Comparison of ENCODE assay signal across 19 cellular contexts in the genomic region with DNA sequence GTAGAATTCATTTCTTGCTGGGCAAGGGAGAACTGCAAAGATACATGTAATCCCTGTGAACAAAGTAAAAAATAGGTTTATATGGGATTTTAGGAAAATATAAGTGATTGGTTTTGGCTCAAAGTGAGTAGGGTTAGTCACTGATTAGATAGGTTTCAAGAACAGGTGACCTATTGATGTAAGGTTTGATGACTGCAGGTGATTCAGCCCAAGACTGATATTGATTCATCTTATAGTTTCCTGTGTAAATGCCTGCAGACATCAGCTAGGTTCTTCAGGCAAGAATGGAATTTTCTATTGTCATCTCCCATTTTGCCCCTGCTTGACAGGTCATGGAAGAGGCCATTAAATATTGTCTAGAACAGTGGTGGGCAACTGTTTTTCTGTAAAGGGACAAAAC. TPM values are rescaled to one million over a fixed set of nuclear protein-coding genes. Genes with fewer than 3 reads are reported as not detected.
DNase-seq lines count a peak whose midpoint lies in the region; ATAC-seq, FAIRE-seq and TF ChIP-seq lines count a peak whose summit lies in the region.
"Had no signal": no experiment of that assay in that cellular context is flagged by ENCODE, and none has a peak within 500 bp of the region (broad histone marks: within the 10 kb centered on the region; RNA-seq: fewer than 3 reads in every experiment).

No MANE protein-coding gene starts in this region.

- H4K20me1 ChIP-seq in mammary epithelial cell (ENCODE audit: insufficient read depth, low read length) (no peaks in the 10 kb centered on the region), keratinocyte (ENCODE audit: control insufficient read depth, extremely low read depth, insufficient read depth, low read length) (no peaks in the 10 kb centered on the region)
- H4K20me1 ChIP-seq: BLaER1 had no signal

- in situ Hi-C loops in mammary epithelial cell (cut with MboI; ENCODE audit: low sequenced_read_pairs in 2 of 2) = no loop called here

- H2AFZ ChIP-seq in mammary epithelial cell (ENCODE audit: low read depth, low read length) (no peak overlapping the region), keratinocyte (ENCODE audit: control insufficient read depth, low read length) (no peak overlapping the region), neuronal stem cell (ENCODE audit: low read length) (no peak overlapping the region)
- H2AFZ ChIP-seq: GM23248 had no signal

- dilution Hi-C loops in mammary epithelial cell (cut with HindIII; ENCODE audit: low sequenced_read_pairs) = no loop called here
- dilution Hi-C loops in keratinocyte (cut with MboI; ENCODE audit: extremely low pct_ligation_motif_present, low sequenced_read_pairs) = no loop called here

- FAIRE-seq in bronchial epithelial cell (lab: Jason Lieb, UNC) (no peak), keratinocyte (lab: Jason Lieb, UNC) (no peak)
- FAIRE-seq: A549, HTR-8/SVneo, K562 had no signal

- H2BK120ac ChIP-seq in neuronal stem cell (ENCODE audit: low read depth, low read length) = no peak overlapping the region

- no peak for TF ChIP-seq POLR2A in breast epithelium (IDR thresholded peaks at IDR 0.05)

- H3K9ac ChIP-seq in mammary epithelial cell (ENCODE audit: insufficient read depth, low read length) (no peak overlapping the region), keratinocyte (ENCODE audit: control insufficient read depth, extremely low read depth, insufficient read depth, low read length) (no peak overlapping the region), neuronal stem cell (ENCODE audit: low read depth, low read length, poor library complexity) (no peak overlapping the region)
- H3K9ac ChIP-seq: BLaER1, GM23248 had no signal

- intact Hi-C loops in mammary epithelial cell (cut with micrococcal nuclease) (no loop called here), breast epithelium (cut with DNase I; ENCODE audit: low total_unique reads) (no loop called here), left colon (cut with DNase I, micrococcal nuclease) (no loop called here)

- no TSS peak for BruUV-seq in mammary epithelial cell (replicated peaks; lab: Mats Ljungman, UMichigan)

- H3K4ac ChIP-seq in neuronal stem cell (ENCODE audit: low read length) = no peak overlapping the region

- no peak overlapping the region for H3K18ac ChIP-seq in neuronal stem cell (ENCODE audit: low read length)

- no peak overlapping the region for H2AK5ac ChIP-seq in neuronal stem cell (ENCODE audit: low read depth, low read length)

- CTCF ChIA-PET in mammary epithelial cell (lab: Charles Lee; ENCODE audit: low non-redundant PET) = no interaction called here

- no peak overlapping the region for H4K91ac ChIP-seq in neuronal stem cell (ENCODE audit: low read depth, low read length, poor library complexity)

- no peaks in the 10 kb centered on the region for H3K79me1 ChIP-seq in neuronal stem cell (ENCODE audit: low read depth, low read length)

- no peak for ATAC-seq in left colon
- ATAC-seq: A549, K562 had no signal

- peak; percentile 72 for DNase-seq in mammary epithelial cell
- DNase-seq in breast epithelium (ENCODE audit: low spot score in 2 of 2) = no peak
- DNase-seq in bronchial epithelial cell (ENCODE audit: low read depth) = peak; percentile 80
- peak; percentile 28 for DNase-seq in keratinocyte (ENCODE audit: low read depth, low spot score)
- no peak for DNase-seq in neuronal stem cell (ENCODE audit: low spot score)
- DNase-seq in DMS153 (lab: John Stamatoyannopoulos, UW) = no peak
- DNase-seq in left colon = no peak
- DNase-seq: CD4-positive, alpha-beta memory T cell; DMS79 treated with DMSO at 0.1 percent for 48 hours; GF-D8; GM23248; IMR-90 had no signal

- H3K79me2 ChIP-seq in mammary epithelial cell (ENCODE audit: insufficient read depth, low read length) (no peaks in the 10 kb centered on the region), keratinocyte (ENCODE audit: control insufficient read depth, insufficient read depth, low read length) (no peaks in the 10 kb centered on the region)

- H3K9me1 ChIP-seq in keratinocyte (ENCODE audit: control insufficient read depth, extremely low read depth, insufficient read depth, low read length) = no peaks in the 10 kb centered on the region

- H3K27ac ChIP-seq in mammary epithelial cell (ENCODE audit: insufficient read depth, low read depth, low read length) (no peak overlapping the region), breast epithelium (no peak overlapping the region), keratinocyte (ENCODE audit: control insufficient read depth, insufficient read depth, low read length) (no peak overlapping the region), neuronal stem cell (replicated peaks; ENCODE audit: low read length) (no peak overlapping the region)
- H3K27ac ChIP-seq: 22Rv1, A549, BLaER1, GM23248, HL-60 had no signal

- no peak overlapping the region for H2BK5ac ChIP-seq in neuronal stem cell (ENCODE audit: low read length)

- TF ChIP-seq CTCF in mammary epithelial cell (conservative IDR thresholded peaks at IDR 0.05 in 1 of 2, IDR thresholded peaks at IDR 0.05 in 1 of 2; ENCODE audit: extremely low read depth in 1 of 2, insufficient read depth in 1 of 2, low read depth in 1 of 2, low read length in 2 of 2) (no peak), breast epithelium (IDR thresholded peaks at IDR 0.05) (no peak), bronchial epithelial cell (IDR thresholded peaks at IDR 0.05; ENCODE audit: insufficient read depth, low read length, severe bottlenecking) (no peak), keratinocyte (optimal IDR thresholded peaks at IDR 0.05 in 1 of 3, IDR thresholded peaks at IDR 0.05 in 1 of 3, conservative IDR thresholded peaks at IDR 0.05 in 1 of 3; ENCODE audit: extremely low read depth in 1 of 3, insufficient read depth in 2 of 3, low read length in 3 of 3) (no peak)

- H2BK12ac ChIP-seq in neuronal stem cell (ENCODE audit: low read length) = no peak overlapping the region

- H3K23ac ChIP-seq in neuronal stem cell (ENCODE audit: low read depth, low read length, poor library complexity) = no peak overlapping the region

- H3K36me3 ChIP-seq in mammary epithelial cell (ENCODE audit: insufficient read depth, low read length) (no peaks in the 10 kb centered on the region), breast epithelium (no peaks in the 10 kb centered on the region), bronchial epithelial cell (ENCODE audit: control insufficient read depth, insufficient read depth, low read length) (no peaks in the 10 kb centered on the region), keratinocyte (ENCODE audit: control insufficient read depth in 2 of 2, extremely low read depth in 1 of 2, insufficient read depth in 2 of 2, low read length in 2 of 2) (no peaks in the 10 kb centered on the region), neuronal stem cell (replicated peaks in 1 of 2; ENCODE audit: control insufficient read depth in 2 of 2, insufficient read depth in 2 of 2, low read length in 2 of 2) (no peaks in the 10 kb centered on the region)
- H3K36me3 ChIP-seq: BLaER1, HAP-1 had no signal

- no peak overlapping the region for H3K14ac ChIP-seq in neuronal stem cell (ENCODE audit: low read length)

- H3K4me1 ChIP-seq in mammary epithelial cell (ENCODE audit: insufficient read depth, low read length) = peaks cover 16% of the 10 kb centered on the region
- no peaks in the 10 kb centered on the region for H3K4me1 ChIP-seq in breast epithelium
- H3K4me1 ChIP-seq in keratinocyte (ENCODE audit: control insufficient read depth, extremely low read depth, insufficient read depth, low read length) = peaks cover 11% of the 10 kb centered on the region
- H3K4me1 ChIP-seq in neuronal stem cell (ENCODE audit: control insufficient read depth in 2 of 2, insufficient read depth in 1 of 2, low read depth in 1 of 2, low read length in 2 of 2) = no peaks in the 10 kb centered on the region
- H3K4me1 ChIP-seq: A549 had no signal

- H3K9me3 ChIP-seq in mammary epithelial cell (replicated peaks; ENCODE audit: insufficient read depth, low read length) (no peaks in the 10 kb centered on the region), breast epithelium (no peaks in the 10 kb centered on the region), keratinocyte (ENCODE audit: control insufficient read depth, low read depth, low read length) (no peaks in the 10 kb centered on the region), neuronal stem cell (replicated peaks in 1 of 2; ENCODE audit: control insufficient read depth in 2 of 2, insufficient read depth in 1 of 2, low read depth in 1 of 2, low read length in 2 of 2) (no peaks in the 10 kb centered on the region)
- H3K9me3 ChIP-seq: A549, BLaER1, HAP-1 had no signal

- no peak overlapping the region for H3K4me3 ChIP-seq in mammary epithelial cell (replicated peaks in 1 of 3; ENCODE audit: insufficient read depth in 1 of 3, low read depth in 2 of 3, low read length in 3 of 3)
- no peak overlapping the region for H3K4me3 ChIP-seq in breast epithelium
- no peak overlapping the region for H3K4me3 ChIP-seq in bronchial epithelial cell (ENCODE audit: low read depth, low read length)
- H3K4me3 ChIP-seq in keratinocyte (ENCODE audit: control insufficient read depth in 2 of 3, extremely low read depth in 1 of 3, insufficient read depth in 2 of 3, low read depth in 1 of 3, low read length in 3 of 3) = no peak overlapping the region
- H3K4me3 ChIP-seq in neuronal stem cell (ENCODE audit: low read length in 2 of 2) = no peak overlapping the region
- H3K4me3 ChIP-seq: A549, BLaER1, GM23248, HAP-1, K562 had no signal

- H3K4me2 ChIP-seq in mammary epithelial cell (ENCODE audit: insufficient read depth, low read depth, low read length) (no peak overlapping the region), keratinocyte (ENCODE audit: control insufficient read depth, extremely low read depth, insufficient read depth, low read depth, low read length) (no peak overlapping the region), neuronal stem cell (ENCODE audit: insufficient read depth, low read length, poor library complexity, severe bottlenecking) (no peak overlapping the region)
- H3K4me2 ChIP-seq: A549, BLaER1 had no signal

- no peak overlapping the region for H2BK15ac ChIP-seq in neuronal stem cell (ENCODE audit: low read length)

- H3K27me3 ChIP-seq in mammary epithelial cell (ENCODE audit: insufficient read depth, low read length) = no peaks in the 10 kb centered on the region
- H3K27me3 ChIP-seq in breast epithelium = no peaks in the 10 kb centered on the region
- no peaks in the 10 kb centered on the region for H3K27me3 ChIP-seq in bronchial epithelial cell (ENCODE audit: control insufficient read depth, insufficient read depth, low read length)
- H3K27me3 ChIP-seq in keratinocyte (ENCODE audit: control insufficient read depth, extremely low read depth, insufficient read depth, low read length) = no peaks in the 10 kb centered on the region
- no peaks in the 10 kb centered on the region for H3K27me3 ChIP-seq in neuronal stem cell (ENCODE audit: control insufficient read depth in 3 of 3, insufficient read depth in 3 of 3, low read depth in 1 of 3, low read length in 3 of 3)
- H3K27me3 ChIP-seq: BLaER1 had no signal

- no peak overlapping the region for H4K8ac ChIP-seq in neuronal stem cell (ENCODE audit: low read depth, low read length)

RNA-seq across cellular contexts. Expression of gene ARID3B, which starts 23.9 kb away (rescaled TPM):
- total RNA-seq in mammary epithelial cell (10 to 100 TPM in 1 of 2 donors, 1 to 10 TPM in 1; 7.0 to 12.8 TPM), breast epithelium (1 to 10 TPM; 5.2 to 6.0 (median 5.9) TPM), bronchial epithelial cell (3.4 and 4.7 TPM in 2 replicates), left colon (10 to 100 TPM; 11.7 to 12.1 TPM)
- polyA plus RNA-seq in mammary epithelial cell (4.2 TPM), keratinocyte (3.6 to 3.7 TPM (median 3.6 TPM) in 3 replicates)
- polyA minus RNA-seq in mammary epithelial cell (6.1 TPM), keratinocyte (5.2 to 6.6 TPM (median 6.3 TPM) in 3 replicates)
- 2.6 TPM for polyA plus RNA-seq in keratinocyte (2011; ENCODE audit: low read depth)
- polyA plus RNA-seq in keratinocyte (2011; cell fraction: cytosol; rRNA removed) = 1.6 and 1.9 TPM in 2 replicates
- 9.3 and 11.9 TPM in 2 replicates for polyA plus RNA-seq in keratinocyte (2011; cell fraction: nucleus; rRNA removed)
- 2.8 and 3.5 TPM in 2 replicates for polyA plus RNA-seq in keratinocyte (2012; ENCODE audit: low replicate concordance)
- 4.4 TPM for polyA minus RNA-seq in keratinocyte (2011; cell fraction: cytosol; rRNA and poly(A)+ RNA removed)
- polyA minus RNA-seq in keratinocyte (2011; cell fraction: nucleus; rRNA and poly(A)+ RNA removed) = 4.5 and 10.6 TPM in 2 replicates
- polyA plus RNA-seq in neuronal stem cell (2013, experiment 1 of 2) = 63.3 TPM
- polyA plus RNA-seq in neuronal stem cell (2013, experiment 2 of 2) = 66.0 TPM

RNA-seq across cellular contexts. Expression of gene UBL7, which starts 56.1 kb away (rescaled TPM):
- total RNA-seq in mammary epithelial cell (10 to 100 TPM; 36.4 to 41.7 TPM), breast epithelium (10 to 100 TPM; 39.0 to 48.9 (median 44.5) TPM), bronchial epithelial cell (21.6 and 22.1 TPM in 2 replicates), left colon (10 to 100 TPM; 25.5 to 33.7 TPM)
- polyA plus RNA-seq in mammary epithelial cell (42.9 TPM), keratinocyte (43.4 to 48.9 TPM (median 45.8 TPM) in 3 replicates)
- polyA minus RNA-seq in mammary epithelial cell (43.0 TPM), keratinocyte (58.8 to 84.2 TPM (median 65.8 TPM) in 3 replicates)
- 10.6 TPM for polyA plus RNA-seq in keratinocyte (2011; ENCODE audit: low read depth)
- polyA plus RNA-seq in keratinocyte (2011; cell fraction: cytosol; rRNA removed) = 45.8 and 55.5 TPM in 2 replicates
- 21.1 and 25.7 TPM in 2 replicates for polyA plus RNA-seq in keratinocyte (2011; cell fraction: nucleus; rRNA removed)
- polyA plus RNA-seq in keratinocyte (2012; ENCODE audit: low replicate concordance) = 31.4 and 44.2 TPM in 2 replicates
- 56.4 TPM for polyA minus RNA-seq in keratinocyte (2011; cell fraction: cytosol; rRNA and poly(A)+ RNA removed)
- 12.6 and 21.0 TPM in 2 replicates for polyA minus RNA-seq in keratinocyte (2011; cell fraction: nucleus; rRNA and poly(A)+ RNA removed)
- 45.9 TPM for polyA plus RNA-seq in neuronal stem cell (2013, experiment 1 of 2)
- polyA plus RNA-seq in neuronal stem cell (2013, experiment 2 of 2) = 44.1 TPM

Comparison
In these comparisons a context has a peak if more than half of its experiments do, and no peak if none do; other contexts are left out.
1. DNase-seq: peak in mammary epithelial cell (single experiment), bronchial epithelial cell (single experiment) and keratinocyte (single experiment); none in breast epithelium (0 of 2), neuronal stem cell (single experiment), DMS153 (single experiment) and left colon (0 of 2).